ENCODE assay signal across 14 cellular contexts in the genomic region with DNA sequence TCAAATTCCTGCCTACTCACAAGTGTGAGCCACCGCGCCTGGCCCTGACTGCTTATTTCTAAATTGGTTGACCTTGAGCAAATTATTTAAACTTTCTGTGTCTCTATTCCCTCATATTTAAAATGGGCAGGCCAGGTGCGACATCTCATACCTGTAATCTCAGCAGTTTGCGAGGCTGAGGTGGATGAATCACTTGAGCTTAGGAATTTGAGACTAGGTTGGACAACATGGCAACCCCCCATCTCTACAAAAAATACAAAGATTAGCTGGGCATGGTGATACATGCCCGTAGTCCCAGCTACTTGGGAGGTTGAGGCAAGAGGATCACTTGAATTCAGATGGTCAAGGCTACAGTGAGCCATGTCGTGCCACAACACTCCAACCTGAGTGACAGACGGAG. TPM values are rescaled to one million over a fixed set of nuclear protein-coding genes. Genes with fewer than 3 reads are reported as not detected.
DNase-seq lines count a peak whose midpoint lies in the region; ATAC-seq and TF ChIP-seq lines count a peak whose summit lies in the region.
"Had no signal": no experiment of that assay in that cellular context is flagged by ENCODE, and none has a peak within 500 bp of the region (broad histone marks: within the 10 kb centered on the region; RNA-seq: fewer than 3 reads in every experiment).

No MANE protein-coding gene starts in this region.

- CTCF ChIA-PET in IMR-90 (lab: Yijun Ruan, JAX), result no interaction called here

- peaks cover 15% of the 10 kb centered on the region for H3K9me1 ChIP-seq in IMR-90 (ENCODE audit: insufficient read depth, low read length)

- H4K91ac ChIP-seq in IMR-90 (ENCODE audit: insufficient read depth, low read depth, low read length), result no peak overlapping the region
- no peak overlapping the region for H4K91ac ChIP-seq in mesenchymal stem cell (ENCODE audit: low read length)

- no peak for TF ChIP-seq POLR2A in IMR-90 (IDR thresholded peaks at IDR 0.05; ENCODE audit: low read depth, low read length)

- H4K5ac ChIP-seq in IMR-90 (ENCODE audit: low read depth, low read length), result peak overlapping the region; percentile 21; the same call in 1 of the 2 replicates

- no peak overlapping the region for H3K56ac ChIP-seq in IMR-90 (ENCODE audit: extremely low read depth, insufficient read depth, low read length)

- DNase-seq in IMR-90 (no peak), RWPE2 (ENCODE audit: low spot score) (no peak), mesenchymal stem cell (no peak), WERI-Rb-1 (no peak), left ventricle myocardium inferior (no peak)
- no peak for DNase-seq in T-helper 2 cell treated with Interferon-gamma antibody and Interleukin-4, amounts not matched to agents 5 μg/mL and 100 μg/mL, for 36 hours (ENCODE audit: low spot score)
- DNase-seq: CD4-positive, alpha-beta memory T cell; DMS153; DMS79; GDM1; HCEC 1CT had no signal

- dilution Hi-C loops in IMR-90 (cut with HindIII; ENCODE audit: low sequenced_read_pairs, unreplicated experiment), result no loop called here

- no peak overlapping the region for H3K23ac ChIP-seq in IMR-90 (ENCODE audit: low read depth, low read length)
- H3K23ac ChIP-seq in mesenchymal stem cell (ENCODE audit: low read length in 2 of 2), result no peak overlapping the region

- H4K8ac ChIP-seq in IMR-90 (ENCODE audit: low read depth in 2 of 2, low read length in 2 of 2) (no peak overlapping the region), mesenchymal stem cell (ENCODE audit: low read length) (no peak overlapping the region)

- H3K27ac ChIP-seq in IMR-90 (ENCODE audit: insufficient read depth, low read length) (no peak overlapping the region), RWPE2 (ENCODE audit: poor library complexity, severe bottlenecking) (peak overlapping the region; percentile 25), mesenchymal stem cell (ENCODE audit: low read length, poor library complexity, severe bottlenecking) (no peak overlapping the region), WERI-Rb-1 (no peak overlapping the region), left ventricle myocardium inferior (replicated peaks) (no peak overlapping the region)
- H3K27ac ChIP-seq: BLaER1 had no signal

- H3K9ac ChIP-seq in IMR-90 (ENCODE audit: low read depth, low read length) (no peak overlapping the region), mesenchymal stem cell (ENCODE audit: low read length) (no peak overlapping the region)
- H3K9ac ChIP-seq: BLaER1 had no signal

- H3K14ac ChIP-seq in IMR-90 (replicated peaks; ENCODE audit: low read depth, low read length), result no peak overlapping the region
- H3K14ac ChIP-seq in mesenchymal stem cell (ENCODE audit: low read length in 2 of 2), result no peak overlapping the region

- H3K27me3 Mint-ChIP-seq in T-helper 2 cell treated with Interferon-gamma antibody and Interleukin-4, amounts not matched to agents 5 μg/mL and 100 μg/mL, for 36 hours (ENCODE audit: low read depth), result peaks cover 3% of the 10 kb centered on the region

- H2AK9ac ChIP-seq in IMR-90 (replicated peaks; ENCODE audit: low read depth, low read length, poor library complexity), result no peak overlapping the region

- H3K4me2 ChIP-seq in IMR-90 (ENCODE audit: low read depth, low read length) (no peak overlapping the region), mesenchymal stem cell (ENCODE audit: low read length, poor library complexity, severe bottlenecking) (no peak overlapping the region)
- H3K4me2 ChIP-seq: BLaER1, GM23338 had no signal

- peak overlapping the region; percentile 59; the same call in 1 of the 2 replicates for H2AK5ac ChIP-seq in IMR-90 (ENCODE audit: low read depth, low read length)
- H2AK5ac ChIP-seq in mesenchymal stem cell (ENCODE audit: low read length, severe bottlenecking), result peak overlapping the region; percentile 23

- H2BK15ac ChIP-seq in IMR-90 (ENCODE audit: low read depth, low read length) (no peak overlapping the region), mesenchymal stem cell (ENCODE audit: low read depth, poor library complexity, severe bottlenecking) (no peak overlapping the region)

- no peak overlapping the region for H3K4me3 ChIP-seq in IMR-90 (ENCODE audit: insufficient read depth, low read depth, low read length)
- H3K4me3 ChIP-seq in RWPE2 (ENCODE audit: severe bottlenecking), result no peak overlapping the region
- H3K4me3 ChIP-seq in mesenchymal stem cell (ENCODE audit: insufficient read depth in 1 of 2, low read depth in 1 of 2, low read length in 2 of 2), result no peak overlapping the region
- H3K4me3 ChIP-seq in WERI-Rb-1 (ENCODE audit: low read depth, low read length), result no peak overlapping the region
- H3K4me3 ChIP-seq in left ventricle myocardium inferior, result no peak overlapping the region
- H3K4me3 ChIP-seq: BLaER1, GM23338 had no signal

- peaks cover 9% of the 10 kb centered on the region for H3K36me3 ChIP-seq in IMR-90 (ENCODE audit: control insufficient read depth, insufficient read depth, low read length)
- peaks cover 93% of the 10 kb centered on the region for H3K36me3 ChIP-seq in RWPE2 (ENCODE audit: low read depth)
- H3K36me3 ChIP-seq in mesenchymal stem cell (ENCODE audit: control insufficient read depth in 1 of 2, insufficient read depth in 2 of 2, low read depth in 1 of 2, low read length in 2 of 2), result peaks cover 8 to 12% of the 10 kb centered on the region in 2 experiments
- H3K36me3 ChIP-seq in WERI-Rb-1, result no peaks in the 10 kb centered on the region
- peaks cover 16% of the 10 kb centered on the region for H3K36me3 ChIP-seq in left ventricle myocardium inferior
- H3K36me3 ChIP-seq: BLaER1 had no signal

- H2AFZ ChIP-seq in IMR-90 (replicated peaks; ENCODE audit: low read length, poor library complexity), result no peak overlapping the region
- H2AFZ ChIP-seq in mesenchymal stem cell (ENCODE audit: low read depth, low read length), result no peak overlapping the region
- H2AFZ ChIP-seq: GM23338 had no signal

- no peak for TF ChIP-seq CTCF in IMR-90 (conservative IDR thresholded peaks at IDR 0.05; ENCODE audit: low read depth, low read length)
- no peak for TF ChIP-seq CTCF in RWPE2 (IDR thresholded peaks at IDR 0.05; ENCODE audit: poor library complexity, severe bottlenecking)
- TF ChIP-seq CTCF in WERI-Rb-1 (IDR thresholded peaks at IDR 0.05; ENCODE audit: low read depth, low read length), result no peak
- no peak for TF ChIP-seq CTCF in left ventricle myocardium inferior (IDR thresholded peaks at IDR 0.05; ENCODE audit: borderline replicate concordance)

- H3K27me3 ChIP-seq in IMR-90 (ENCODE audit: control insufficient read depth, insufficient read depth, low read length), result no peaks in the 10 kb centered on the region
- H3K27me3 ChIP-seq in RWPE2 (ENCODE audit: insufficient read depth, poor library complexity, severe bottlenecking), result no peaks in the 10 kb centered on the region
- no peaks in the 10 kb centered on the region for H3K27me3 ChIP-seq in mesenchymal stem cell (ENCODE audit: control insufficient read depth in 1 of 2, insufficient read depth in 1 of 2, low read length in 2 of 2)
- H3K27me3 ChIP-seq in WERI-Rb-1 (ENCODE audit: insufficient read depth, low read depth, severe bottlenecking), result no peaks in the 10 kb centered on the region
- H3K27me3 ChIP-seq in left ventricle myocardium inferior (ENCODE audit: low read depth), result no peaks in the 10 kb centered on the region
- H3K27me3 ChIP-seq: BLaER1 had no signal

- H3K4me3 Mint-ChIP-seq in T-helper 2 cell treated with Interferon-gamma antibody and Interleukin-4, amounts not matched to agents 5 μg/mL and 100 μg/mL, for 36 hours, result no peak overlapping the region
- H3K4me3 Mint-ChIP-seq: CD14-positive monocyte; CD4-positive, alpha-beta memory T cell; GM23338 had no signal

- H2BK5ac ChIP-seq in IMR-90 (ENCODE audit: low read depth, low read length, poor library complexity, severe bottlenecking), result no peak overlapping the region
- no peak overlapping the region for H2BK5ac ChIP-seq in mesenchymal stem cell (ENCODE audit: low read depth, low read length, poor library complexity, severe bottlenecking)

- no TSS peak for BruUV-seq in IMR-90 (replicated peaks; lab: Mats Ljungman, UMichigan)

- POLR2A ChIA-PET in IMR-90 (lab: Charles Lee; ENCODE audit: unreplicated experiment), result no interaction called here

- H3K4ac ChIP-seq in IMR-90 (ENCODE audit: low read depth, low read length), result no peak overlapping the region
- H3K4ac ChIP-seq in mesenchymal stem cell (ENCODE audit: low read depth in 1 of 2, low read length in 2 of 2), result no peak overlapping the region

- no peaks in the 10 kb centered on the region for H3K4me1 Mint-ChIP-seq in T-helper 2 cell treated with Interferon-gamma antibody and Interleukin-4, amounts not matched to agents 5 μg/mL and 100 μg/mL, for 36 hours (ENCODE audit: low read depth)
- H3K4me1 Mint-ChIP-seq: CD4-positive, alpha-beta memory T cell had no signal

- H2BK120ac ChIP-seq in IMR-90 (ENCODE audit: low read depth, low read length) (no peak overlapping the region), mesenchymal stem cell (ENCODE audit: low read depth, low read length) (no peak overlapping the region)

- H4K20me1 ChIP-seq in IMR-90 (ENCODE audit: insufficient read depth, low read length), result peaks cover 3% of the 10 kb centered on the region; the same call in 1 of the 2 replicates
- H4K20me1 ChIP-seq: BLaER1 had no signal

- H3K18ac ChIP-seq in IMR-90 (ENCODE audit: low read depth, low read length) (peak overlapping the region; percentile 24; the same call in 1 of the 2 replicates), mesenchymal stem cell (ENCODE audit: low read depth in 1 of 2, low read length in 2 of 2) (no peak overlapping the region)

- H3K79me1 ChIP-seq in IMR-90 (ENCODE audit: low read depth in 1 of 2, low read length in 2 of 2), result peaks cover 37 to 56% of the 10 kb centered on the region in 2 experiments
- peaks cover 18% of the 10 kb centered on the region for H3K79me1 ChIP-seq in mesenchymal stem cell (replicated peaks; ENCODE audit: low read length, poor library complexity, severe bottlenecking)

- WGBS in IMR-90 (ENCODE audit: extremely low coverage in 2 of 2, insufficient read length in 1 of 2), 2 experiments, result no CpG with 5 or more reads among the region's 7 CpGs
- WGBS in mesenchymal stem cell, result 98% methylated on average over 6 of the region's 7 CpGs

- peaks cover 2% of the 10 kb centered on the region for H3K36me3 Mint-ChIP-seq in T-helper 2 cell treated with Interferon-gamma antibody and Interleukin-4, amounts not matched to agents 5 μg/mL and 100 μg/mL, for 36 hours (ENCODE audit: low read depth)

- no peak overlapping the region for H3K27ac Mint-ChIP-seq in T-helper 2 cell treated with Interferon-gamma antibody and Interleukin-4, amounts not matched to agents 5 μg/mL and 100 μg/mL, for 36 hours
- H3K27ac Mint-ChIP-seq: CD14-positive monocyte; CD4-positive, alpha-beta memory T cell; GM23338 had no signal

- no peak overlapping the region for H2BK12ac ChIP-seq in mesenchymal stem cell (ENCODE audit: low read length in 2 of 2)

- TF ChIP-seq RAD21 in IMR-90 (IDR thresholded peaks at IDR 0.05; ENCODE audit: low read length), result no peak

- no peak for ATAC-seq in IMR-90 (ENCODE audit: low read depth)
- ATAC-seq in RWPE2 (ENCODE audit: low read depth), result peak; percentile 40; the same call in 2 of the 3 replicates
- ATAC-seq: GM23338 had no signal

- H2BK20ac ChIP-seq in IMR-90 (ENCODE audit: low read depth, low read length), result no peak overlapping the region

- no peaks in the 10 kb centered on the region for H3K9me3 Mint-ChIP-seq in T-helper 2 cell treated with Interferon-gamma antibody and Interleukin-4, amounts not matched to agents 5 μg/mL and 100 μg/mL, for 36 hours
- H3K9me3 Mint-ChIP-seq: CD14-positive monocyte; CD4-positive, alpha-beta memory T cell; GM23338 had no signal

- H3K4me1 ChIP-seq in IMR-90 (ENCODE audit: control insufficient read depth, insufficient read depth, low read length) (peaks cover 25% of the 10 kb centered on the region), RWPE2 (ENCODE audit: insufficient read depth, poor library complexity, severe bottlenecking) (peaks cover 33% of the 10 kb centered on the region), mesenchymal stem cell (ENCODE audit: control insufficient read depth, insufficient read depth, low read depth, low read length) (peaks cover 15% of the 10 kb centered on the region), left ventricle myocardium inferior (peaks cover 20% of the 10 kb centered on the region)
- H3K4me1 ChIP-seq: BLaER1 had no signal

- intact Hi-C loops in IMR-90 (cut with micrococcal nuclease), result no loop called here
- intact Hi-C loops in left ventricle myocardium inferior (cut with micrococcal nuclease), result no loop called here

- H3K9me3 ChIP-seq in IMR-90 (ENCODE audit: control insufficient read depth, insufficient read depth, low read length), result no peaks in the 10 kb centered on the region
- H3K9me3 ChIP-seq in RWPE2 (ENCODE audit: severe bottlenecking), result no peaks in the 10 kb centered on the region
- H3K9me3 ChIP-seq in mesenchymal stem cell (ENCODE audit: control insufficient read depth, low read length), result no peaks in the 10 kb centered on the region
- H3K9me3 ChIP-seq in WERI-Rb-1 (ENCODE audit: severe bottlenecking), result no peaks in the 10 kb centered on the region
- no peaks in the 10 kb centered on the region for H3K9me3 ChIP-seq in left ventricle myocardium inferior (replicated peaks)
- H3K9me3 ChIP-seq: BLaER1 had no signal

- in situ Hi-C loops in IMR-90 (cut with MboI; ENCODE audit: low sequenced_read_pairs), result no loop called here

RNA-seq across cellular contexts. Expression of a gene that starts 26.5 kb away (rescaled TPM):
- total RNA-seq in IMR-90 (2012; rRNA removed) (27.8 and 30.0 TPM in 2 replicates), left ventricle myocardium inferior (5.5 TPM)
- 20.1 and 21.1 TPM in 2 replicates for polyA plus RNA-seq in IMR-90 (2012; rRNA removed)
- polyA plus RNA-seq in IMR-90 (2012; cell fraction: cytosol; rRNA removed), result 8.5 and 14.8 TPM in 2 replicates
- 34.3 and 36.6 TPM in 2 replicates for polyA plus RNA-seq in IMR-90 (2012; cell fraction: nucleus; rRNA removed; ENCODE audit: low replicate concordance)
- 58.0 TPM for polyA plus RNA-seq in mesenchymal stem cell (2013, experiment 1 of 2)
- polyA plus RNA-seq in mesenchymal stem cell (2013, experiment 2 of 2), result 59.6 TPM
